ENCODE assay signal across 19 cellular contexts in the genomic region with DNA sequence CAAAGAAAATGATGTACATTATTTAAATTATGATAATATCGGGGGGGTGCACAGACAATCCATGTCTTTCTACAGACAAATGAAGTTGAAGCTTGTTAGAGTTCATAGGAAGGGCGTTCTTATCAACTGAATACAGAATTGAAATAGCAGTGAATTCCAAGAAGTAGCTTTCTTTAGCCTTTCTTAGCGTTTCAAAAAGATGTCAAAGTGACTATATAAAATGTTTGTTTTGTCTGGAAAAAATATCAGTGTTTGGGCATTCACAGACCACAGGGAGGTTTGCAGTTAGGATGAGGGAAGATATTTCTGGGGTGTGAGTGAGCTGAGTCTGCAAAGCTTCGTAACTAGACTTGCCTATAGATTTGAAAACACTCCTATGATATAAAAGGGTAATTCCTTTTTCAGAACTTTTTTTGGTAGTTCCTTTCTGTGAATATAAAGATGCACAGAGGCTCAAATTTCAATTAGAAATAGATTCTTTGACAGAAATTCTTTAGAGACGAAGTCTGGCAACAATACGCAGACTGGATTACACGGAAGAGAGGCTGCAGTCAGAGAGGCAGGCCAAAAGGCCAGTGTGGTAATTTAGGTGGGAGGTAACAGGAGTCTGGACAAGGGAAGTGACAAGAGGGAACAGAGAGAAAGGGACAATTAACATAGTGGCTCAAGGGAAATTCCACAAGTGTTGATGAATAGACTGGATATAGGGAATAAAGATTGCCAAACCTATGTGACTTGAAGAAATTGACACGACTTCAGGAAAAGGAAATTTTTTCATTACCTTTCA. TPM values are rescaled to one million over a fixed set of nuclear protein-coding genes. Genes with fewer than 3 reads are reported as not detected.
A peak's percentile ranks its signal among the peaks of the same experiment; 100 is the strongest.
DNase-seq lines count a peak whose midpoint lies in the region; ATAC-seq, FAIRE-seq and TF ChIP-seq lines count a peak whose summit lies in the region.
"Had no signal": no experiment of that assay in that cellular context is flagged by ENCODE, and none has a peak within 500 bp of the region (broad histone marks: within the 10 kb centered on the region; RNA-seq: fewer than 3 reads in every experiment).

No MANE protein-coding gene starts in this region.

- peaks cover 10% of the 10 kb centered on the region for H3F3A ChIP-seq in neural progenitor cell (ENCODE audit: low read depth)

- peak overlapping the region; percentile 35 for H3K9ac ChIP-seq in adipocyte (ENCODE audit: low read length)
- H3K9ac ChIP-seq in kidney (ENCODE audit: low read length in 2 of 2): no peak overlapping the region
- H3K9ac ChIP-seq in neural progenitor cell: peak overlapping the region; percentile 22

- H2AFZ ChIP-seq in neural progenitor cell (replicated peaks): no peak overlapping the region

- H3K36me3 Mint-ChIP-seq in neural progenitor cell: peaks cover 2% of the 10 kb centered on the region

- H3K79me2 ChIP-seq in neural progenitor cell (ENCODE audit: low read depth): no peaks in the 10 kb centered on the region

- no peak for FAIRE-seq in kidney (lab: Jason Lieb, UNC)
- FAIRE-seq: D721Med, GM12892, GM19239, H1, HepG2 had no signal

- H3K4me3 ChIP-seq in adipocyte (ENCODE audit: low read length) (no peak overlapping the region), kidney (ENCODE audit: low read length in 2 of 2) (no peak overlapping the region), neural progenitor cell (no peak overlapping the region)
- H3K4me3 ChIP-seq: MG63 had no signal

- TF ChIP-seq CTCF in kidney (IDR thresholded peaks at IDR 0.05; ENCODE audit: borderline replicate concordance, extremely low read depth, insufficient read depth) (no peak), neural progenitor cell (IDR thresholded peaks at IDR 0.05) (no peak)

- H3K9me3 ChIP-seq in adipocyte (ENCODE audit: control insufficient read depth, low read length) (no peaks in the 10 kb centered on the region), kidney (ENCODE audit: control insufficient read depth in 1 of 2, low read length in 2 of 2) (no peaks in the 10 kb centered on the region), neural progenitor cell (ENCODE audit: low read depth) (no peaks in the 10 kb centered on the region)
- H3K9me3 ChIP-seq: BE2C, MG63 had no signal

- H3K27ac ChIP-seq in kidney (ENCODE audit: low read depth in 2 of 2, low read length in 2 of 2) (no peak overlapping the region), neural progenitor cell (no peak overlapping the region)

- no peak overlapping the region for H3K4me3 Mint-ChIP-seq in neural progenitor cell
- H3K4me3 Mint-ChIP-seq: CD8-positive, alpha-beta T cell had no signal

- no peak overlapping the region for H3K4me2 ChIP-seq in neural progenitor cell

- H4K20me1 ChIP-seq in neural progenitor cell (ENCODE audit: low read depth): no peaks in the 10 kb centered on the region

- DNase-seq in OCI-M1 (lab: John Stamatoyannopoulos, UW) (peak; percentile 71), adipocyte (ENCODE audit: low read depth) (no peak), kidney (peak; percentile 13), neural progenitor cell (ENCODE audit: low spot score) (peak; percentile 49), Ammon's horn (ENCODE audit: low spot score) (no peak), ACHN (no peak)
- DNase-seq: BE2C; CD8-positive, alpha-beta T cell; DMS79 treated with DMSO at 0.1 percent for 48 hours; GDM1; MG63; NCI-H1105; NCI-H1694 treated with DMSO at 0.1 percent for 48 hours had no signal

- in situ Hi-C loops in ACHN (cut with HindIII; ENCODE audit: low pct_ligation_motif_present, low pct_unique_long_range_greater_than_20kb, low sequenced_read_pairs): loop anchor here (25.0 kb wide), 1 partner anchor 384 kb away; no protein-coding TSS in a partner anchor

- no peak overlapping the region for H3K27ac Mint-ChIP-seq in neural progenitor cell
- H3K27ac Mint-ChIP-seq: CD8-positive, alpha-beta T cell had no signal

- H3K4me1 ChIP-seq in adipocyte (ENCODE audit: control insufficient read depth, insufficient read depth, low read length) (peaks cover 15% of the 10 kb centered on the region), kidney (ENCODE audit: control insufficient read depth in 1 of 2, insufficient read depth in 1 of 2, low read depth in 1 of 2, low read length in 2 of 2) (no peaks in the 10 kb centered on the region), neural progenitor cell (peaks cover 30% of the 10 kb centered on the region)
- H3K4me1 ChIP-seq: BE2C had no signal

- H3K36me3 ChIP-seq in adipocyte (ENCODE audit: control insufficient read depth, insufficient read depth, low read length, severe bottlenecking): no peaks in the 10 kb centered on the region
- H3K36me3 ChIP-seq in kidney (ENCODE audit: control insufficient read depth in 1 of 2, insufficient read depth in 2 of 2, low read length in 2 of 2): no peaks in the 10 kb centered on the region
- H3K36me3 ChIP-seq in neural progenitor cell: no peaks in the 10 kb centered on the region
- H3K36me3 ChIP-seq: BE2C, MG63 had no signal

- peaks cover 2% of the 10 kb centered on the region for H3K9me3 Mint-ChIP-seq in neural progenitor cell
- H3K9me3 Mint-ChIP-seq: CD8-positive, alpha-beta T cell had no signal

- H3K27me3 ChIP-seq in adipocyte (replicated peaks; ENCODE audit: control insufficient read depth, insufficient read depth, low read length) (no peaks in the 10 kb centered on the region), neural progenitor cell (no peaks in the 10 kb centered on the region)
- H3K27me3 ChIP-seq: BE2C, MG63 had no signal

- H3K4me1 Mint-ChIP-seq in neural progenitor cell: peaks cover 26% of the 10 kb centered on the region

- ATAC-seq in HG02610 (IDR thresholded peaks at IDR 0.05; ENCODE audit: unreplicated experiment): no peak
- ATAC-seq: CD8-positive, alpha-beta T cell; HepG2 had no signal

- intact Hi-C loops in kidney (cut with DNase I): loop anchor here (10.0 kb wide), 1 partner anchor 536 kb away; no protein-coding TSS in a partner anchor

- H3K27me3 Mint-ChIP-seq in neural progenitor cell (ENCODE audit: insufficient read depth, low read depth): no peaks in the 10 kb centered on the region

RNA-seq across cellular contexts. Expression of a gene that starts 54.8 kb away (rescaled TPM):
- total RNA-seq in kidney (67.2 TPM), neural progenitor cell (ENCODE audit: low replicate concordance) (63.3 and 79.7 TPM in 2 replicates)
- 127 TPM for polyA plus RNA-seq in kidney (ENCODE audit: insufficient read depth, low read depth, low replicate concordance)

RNA-seq across cellular contexts. Expression of a gene that starts 55.6 kb away (rescaled TPM):
- 1.7 TPM for total RNA-seq in kidney
- not detected for polyA plus RNA-seq in kidney (ENCODE audit: insufficient read depth, low read depth, low replicate concordance)
- total RNA-seq in neural progenitor cell (ENCODE audit: low replicate concordance): not detected in 2 replicates
- total RNA-seq: CD8-positive, alpha-beta T cell; H1; HepG2 had no signal
- polyA plus RNA-seq: HepG2 had no signal

Comparison
In these comparisons a context has a peak if more than half of its experiments do, and no peak if none do; other contexts are left out.
1. DNase-seq: peak in OCI-M1 (single experiment), kidney (single experiment) and neural progenitor cell (single experiment); none in adipocyte (single experiment), Ammon's horn (single experiment) and ACHN (single experiment).
2. H3K9ac ChIP-seq: peak in adipocyte (single experiment) and neural progenitor cell (single experiment); none in kidney (0 of 2).